ENCODE assay signal across 1 cellular context in the genomic region with DNA sequence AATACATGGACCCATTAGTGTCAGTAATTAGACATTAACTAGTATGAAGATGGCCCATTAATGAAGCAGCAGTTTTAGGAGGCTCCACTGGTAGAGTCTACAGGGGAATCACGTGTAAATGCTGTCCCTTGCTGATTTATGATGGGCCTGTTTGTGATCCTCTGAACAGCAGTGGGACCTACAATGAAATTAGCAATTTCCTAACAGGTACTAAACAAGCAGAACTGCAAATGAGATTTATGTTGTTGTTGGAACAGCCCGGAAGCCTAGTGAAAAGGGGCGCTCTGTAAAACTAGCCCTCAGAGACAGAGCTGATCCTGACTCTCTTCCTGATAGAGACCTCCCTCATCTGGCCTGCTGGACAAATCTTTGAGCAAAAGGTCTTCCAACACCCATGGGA.
TF ChIP-seq lines count a peak whose summit lies in the region.

No MANE protein-coding gene starts in this region.

TF ChIP-seq in GM23338, 12 proteins besides CTCF, POLR2A, EP300 and RAD21 (continued from another document):
- TF ChIP-seq, protein P1, sequence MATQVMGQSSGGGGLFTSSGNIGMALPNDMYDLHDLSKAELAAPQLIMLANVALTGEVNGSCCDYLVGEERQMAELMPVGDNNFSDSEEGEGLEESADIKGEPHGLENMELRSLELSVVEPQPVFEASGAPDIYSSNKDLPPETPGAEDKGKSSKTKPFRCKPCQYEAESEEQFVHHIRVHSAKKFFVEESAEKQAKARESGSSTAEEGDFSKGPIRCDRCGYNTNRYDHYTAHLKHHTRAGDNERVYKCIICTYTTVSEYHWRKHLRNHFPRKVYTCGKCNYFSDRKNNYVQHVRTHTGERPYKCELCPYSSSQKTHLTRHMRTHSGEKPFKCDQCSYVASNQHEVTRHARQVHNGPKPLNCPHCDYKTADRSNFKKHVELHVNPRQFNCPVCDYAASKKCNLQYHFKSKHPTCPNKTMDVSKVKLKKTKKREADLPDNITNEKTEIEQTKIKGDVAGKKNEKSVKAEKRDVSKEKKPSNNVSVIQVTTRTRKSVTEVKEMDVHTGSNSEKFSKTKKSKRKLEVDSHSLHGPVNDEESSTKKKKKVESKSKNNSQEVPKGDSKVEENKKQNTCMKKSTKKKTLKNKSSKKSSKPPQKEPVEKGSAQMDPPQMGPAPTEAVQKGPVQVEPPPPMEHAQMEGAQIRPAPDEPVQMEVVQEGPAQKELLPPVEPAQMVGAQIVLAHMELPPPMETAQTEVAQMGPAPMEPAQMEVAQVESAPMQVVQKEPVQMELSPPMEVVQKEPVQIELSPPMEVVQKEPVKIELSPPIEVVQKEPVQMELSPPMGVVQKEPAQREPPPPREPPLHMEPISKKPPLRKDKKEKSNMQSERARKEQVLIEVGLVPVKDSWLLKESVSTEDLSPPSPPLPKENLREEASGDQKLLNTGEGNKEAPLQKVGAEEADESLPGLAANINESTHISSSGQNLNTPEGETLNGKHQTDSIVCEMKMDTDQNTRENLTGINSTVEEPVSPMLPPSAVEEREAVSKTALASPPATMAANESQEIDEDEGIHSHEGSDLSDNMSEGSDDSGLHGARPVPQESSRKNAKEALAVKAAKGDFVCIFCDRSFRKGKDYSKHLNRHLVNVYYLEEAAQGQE (IDR thresholded peaks at IDR 0.05; ENCODE audit: unreplicated experiment), result no peak
- TF ChIP-seq JUNB (IDR thresholded peaks at IDR 0.05; ENCODE audit: unreplicated experiment), result no peak
- TF ChIP-seq ZNF114 (CRISPR knock-in tag; IDR thresholded peaks at IDR 0.05), result no peak
- TF ChIP-seq EZH2 (IDR thresholded peaks at IDR 0.05; ENCODE audit: low read depth, unreplicated experiment), result no peak
- no peak for TF ChIP-seq EZH2phosphoT487 (IDR thresholded peaks at IDR 0.05; ENCODE audit: unreplicated experiment)
- TF ChIP-seq CREB1 (CRISPR knock-in tag; IDR thresholded peaks at IDR 0.05; ENCODE audit: low read depth), result no peak
- TF ChIP-seq POLR2AphosphoS5 (IDR thresholded peaks at IDR 0.05; ENCODE audit: low read depth), result no peak
- no peak for TF ChIP-seq STAT1 (IDR thresholded peaks at IDR 0.05; ENCODE audit: unreplicated experiment)
